Comparison of ENCODE assay signal across 23 cellular contexts in the genomic region with DNA sequence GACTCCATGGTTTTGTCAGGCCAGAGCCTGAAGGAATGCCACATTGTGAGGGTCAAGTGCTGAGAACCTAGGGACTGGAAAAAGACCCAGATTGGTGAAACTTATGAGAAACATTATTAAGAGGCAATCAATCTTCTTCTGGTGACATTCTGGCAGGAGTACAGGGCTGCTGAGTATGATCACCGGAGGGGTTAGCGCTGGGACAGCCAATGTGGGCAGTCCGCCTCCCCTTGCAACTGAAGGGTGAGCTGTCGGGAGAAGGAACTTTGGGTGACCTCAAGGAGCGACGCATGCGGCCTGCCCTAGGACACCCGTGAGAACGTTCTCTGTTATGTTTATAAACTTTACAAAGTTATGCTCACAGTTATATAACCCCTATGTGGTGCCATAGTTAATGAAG.
DNase-seq lines count a peak whose midpoint lies in the region; ATAC-seq and TF ChIP-seq lines count a peak whose summit lies in the region.
"Had no signal": no experiment of that assay in that cellular context is flagged by ENCODE, and none has a peak within 500 bp of the region (broad histone marks: within the 10 kb centered on the region; RNA-seq: fewer than 3 reads in every experiment).

No MANE protein-coding gene starts in this region.

- TF ChIP-seq CTCF in fibroblast of lung (conservative IDR thresholded peaks at IDR 0.05 in 1 of 2, IDR thresholded peaks at IDR 0.05 in 1 of 2; ENCODE audit: low read depth in 1 of 2, low read length in 2 of 2) (no peak), progenitor cell of endocrine pancreas (IDR thresholded peaks at IDR 0.05; ENCODE audit: unreplicated experiment) (no peak), upper lobe of right lung (IDR thresholded peaks at IDR 0.05) (no peak), tibial nerve (IDR thresholded peaks at IDR 0.05) (no peak), neural progenitor cell (IDR thresholded peaks at IDR 0.05) (no peak)

- DNase-seq in fibroblast of lung (ENCODE audit: low read depth in 2 of 2) (peak; percentile 39 to 79), kidney tubule cell (ENCODE audit: low spot score) (peak; percentile 32), progenitor cell of endocrine pancreas (ENCODE audit: low spot score, unreplicated experiment) (no peak), upper lobe of right lung (no peak), DMS79 treated with DMSO at 0.1 percent for 48 hours (lab: John Stamatoyannopoulos, UW) (no peak), tibial nerve (ENCODE audit: low spot score in 2 of 2) (no peak), neural progenitor cell (ENCODE audit: low spot score) (no peak)
- DNase-seq: ACHN; C1 segment of cervical spinal cord; CD8-positive, alpha-beta memory T cell; GF-D8; GM23248; Karpas-422; MG63; NCI-H1092; NCI-H1436 treated with DMSO at 0.1 percent for 48 hours; NCI-H2029 treated with DMSO at 0.1 percent for 48 hours; NCI-H2171; NCI-H526 had no signal

- H3K4me3 Mint-ChIP-seq in progenitor cell of endocrine pancreas (ENCODE audit: low read depth) (no peak overlapping the region), neural progenitor cell (no peak overlapping the region)
- H3K4me3 Mint-ChIP-seq: CD8-positive, alpha-beta memory T cell; IgD-negative memory B cell had no signal

- H3K4me1 ChIP-seq in fibroblast of lung (ENCODE audit: control insufficient read depth, extremely low read depth, insufficient read depth, low read length) (peaks cover 7% of the 10 kb centered on the region), upper lobe of right lung (no peaks in the 10 kb centered on the region), tibial nerve (peaks cover 0 to 9% (median 0%) of the 10 kb centered on the region in 4 donors), neural progenitor cell (no peaks in the 10 kb centered on the region)
- H3K4me1 ChIP-seq: HAP-1 had no signal

- H3K9me3 ChIP-seq in fibroblast of lung (ENCODE audit: control insufficient read depth, insufficient read depth, low read depth, low read length) (no peaks in the 10 kb centered on the region), upper lobe of right lung (no peaks in the 10 kb centered on the region), tibial nerve (no peaks in the 10 kb centered on the region), neural progenitor cell (ENCODE audit: low read depth) (no peaks in the 10 kb centered on the region)
- H3K9me3 ChIP-seq: HAP-1, MG63 had no signal

- peak; percentile 57 for ATAC-seq in upper lobe of right lung
- ATAC-seq in GM19023 (IDR thresholded peaks at IDR 0.05; ENCODE audit: unreplicated experiment) = no peak

- H3K9ac ChIP-seq in fibroblast of lung (ENCODE audit: insufficient read depth, low read length) = no peak overlapping the region
- H3K9ac ChIP-seq in neural progenitor cell = no peak overlapping the region
- H3K9ac ChIP-seq: GM23248 had no signal

- H3K4me1 Mint-ChIP-seq in progenitor cell of endocrine pancreas (ENCODE audit: low read depth) (peaks cover 8% of the 10 kb centered on the region), neural progenitor cell (no peaks in the 10 kb centered on the region)
- H3K4me1 Mint-ChIP-seq: CD8-positive, alpha-beta memory T cell had no signal

- H3K4me2 ChIP-seq in fibroblast of lung (ENCODE audit: extremely low read depth, insufficient read depth, low read length) (no peak overlapping the region), neural progenitor cell (no peak overlapping the region)

- peaks cover 4% of the 10 kb centered on the region for H3K9me3 Mint-ChIP-seq in progenitor cell of endocrine pancreas (ENCODE audit: low read depth)
- no peaks in the 10 kb centered on the region for H3K9me3 Mint-ChIP-seq in neural progenitor cell
- H3K9me3 Mint-ChIP-seq: CD8-positive, alpha-beta memory T cell; IgD-negative memory B cell had no signal

- H3K36me3 ChIP-seq in fibroblast of lung (ENCODE audit: control insufficient read depth, insufficient read depth, low read length) (no peaks in the 10 kb centered on the region), upper lobe of right lung (no peaks in the 10 kb centered on the region), tibial nerve (no peaks in the 10 kb centered on the region), neural progenitor cell (no peaks in the 10 kb centered on the region)
- H3K36me3 ChIP-seq: HAP-1, MG63 had no signal

- H3K79me2 ChIP-seq in fibroblast of lung (ENCODE audit: control insufficient read depth, insufficient read depth, low read length) (no peaks in the 10 kb centered on the region), neural progenitor cell (ENCODE audit: low read depth) (no peaks in the 10 kb centered on the region)

- no peaks in the 10 kb centered on the region for H3K27me3 ChIP-seq in fibroblast of lung (ENCODE audit: control insufficient read depth, insufficient read depth, low read length)
- no peaks in the 10 kb centered on the region for H3K27me3 ChIP-seq in upper lobe of right lung
- H3K27me3 ChIP-seq in tibial nerve = no peaks in the 10 kb centered on the region
- no peaks in the 10 kb centered on the region for H3K27me3 ChIP-seq in neural progenitor cell
- H3K27me3 ChIP-seq: MG63 had no signal

- H3K27ac Mint-ChIP-seq in progenitor cell of endocrine pancreas (peak overlapping the region; percentile 59), neural progenitor cell (no peak overlapping the region)
- H3K27ac Mint-ChIP-seq: CD8-positive, alpha-beta memory T cell; IgD-negative memory B cell had no signal

- H3K27ac ChIP-seq in fibroblast of lung (ENCODE audit: insufficient read depth, low read length) = peak overlapping the region; percentile 45
- no peak overlapping the region for H3K27ac ChIP-seq in upper lobe of right lung
- H3K27ac ChIP-seq in tibial nerve = no peak overlapping the region
- no peak overlapping the region for H3K27ac ChIP-seq in neural progenitor cell
- H3K27ac ChIP-seq: GM23248, HL-60 had no signal

- peaks cover 2% of the 10 kb centered on the region for H3K36me3 Mint-ChIP-seq in progenitor cell of endocrine pancreas (ENCODE audit: insufficient read depth)
- no peaks in the 10 kb centered on the region for H3K36me3 Mint-ChIP-seq in neural progenitor cell
- H3K36me3 Mint-ChIP-seq: CD8-positive, alpha-beta memory T cell had no signal

- 66 to 83% methylated on average over 9 of the region's 9 CpGs for WGBS in tibial nerve, 2 donors

- intact Hi-C loops in upper lobe of right lung (cut with DNase I) = no loop called here

- H3K4me3 ChIP-seq in fibroblast of lung (replicated peaks in 1 of 4; ENCODE audit: control extremely low read depth in 1 of 4, insufficient read depth in 1 of 4, low read depth in 3 of 4, low read length in 4 of 4) (no peak overlapping the region), upper lobe of right lung (no peak overlapping the region), tibial nerve (no peak overlapping the region), neural progenitor cell (no peak overlapping the region)
- H3K4me3 ChIP-seq: GM23248, HAP-1, MG63 had no signal

- peak overlapping the region; percentile 19 for H2AFZ ChIP-seq in fibroblast of lung (ENCODE audit: low read length)
- H2AFZ ChIP-seq in neural progenitor cell (replicated peaks) = no peak overlapping the region
- H2AFZ ChIP-seq: GM23248 had no signal

- no peaks in the 10 kb centered on the region for H3F3A ChIP-seq in neural progenitor cell (ENCODE audit: low read depth)

- H3K27me3 Mint-ChIP-seq in progenitor cell of endocrine pancreas (no peaks in the 10 kb centered on the region), neural progenitor cell (ENCODE audit: insufficient read depth, low read depth) (peaks cover 3% of the 10 kb centered on the region)
- H3K27me3 Mint-ChIP-seq: IgD-negative memory B cell had no signal

- no peak for TF ChIP-seq POLR2A in tibial nerve (IDR thresholded peaks at IDR 0.05)

- TF ChIP-seq EP300 in tibial nerve (IDR thresholded peaks at IDR 0.05) = no peak

- H4K20me1 ChIP-seq in fibroblast of lung (ENCODE audit: control insufficient read depth, extremely low read depth, insufficient read depth, low read length) (no peaks in the 10 kb centered on the region), neural progenitor cell (ENCODE audit: low read depth) (no peaks in the 10 kb centered on the region)

Comparison
In these comparisons a context has a peak if more than half of its experiments do, and no peak if none do; other contexts are left out.
1. DNase-seq: peak in fibroblast of lung (2 of 2) and kidney tubule cell (single experiment); none in progenitor cell of endocrine pancreas (single experiment), upper lobe of right lung (single experiment), DMS79 treated with DMSO at 0.1 percent for 48 hours (single experiment), tibial nerve (0 of 2) and neural progenitor cell (single experiment).